18 cellular contexts compared by ENCODE assay signal in genomic region chr6:91822581-91822980, GRCh38.
DNase-seq lines count a peak whose midpoint lies in the region; ATAC-seq, FAIRE-seq and TF ChIP-seq lines count a peak whose summit lies in the region.
"Had no signal": no experiment of that assay in that cellular context is flagged by ENCODE, and none has a peak within 500 bp of the region (broad histone marks: within the 10 kb centered on the region; RNA-seq: fewer than 3 reads in every experiment).

No MANE protein-coding gene starts in this region.

- TF ChIP-seq CTCF in A673 (conservative IDR thresholded peaks at IDR 0.05; ENCODE audit: low read depth, low read length) (no peak), fibroblast of pulmonary artery (IDR thresholded peaks at IDR 0.05; ENCODE audit: low read length, missing control alignments) (no peak)

- POLR2A ChIA-PET in A673 (lab: Charles Lee; ENCODE audit: low non-redundant PET) = no interaction called here

- H3K36me3 ChIP-seq in A673 (ENCODE audit: insufficient read depth, low read length, poor library complexity, severe bottlenecking) = no peaks in the 10 kb centered on the region
- H3K36me3 ChIP-seq: BLaER1 had no signal

- DNase-seq in A673 (ENCODE audit: low spot score) = peak; percentile 7
- peak; percentile 16 for DNase-seq in NCI-H69 (lab: John Stamatoyannopoulos, UW)
- peak; percentile 1 for DNase-seq in fibroblast of pulmonary artery (ENCODE audit: low read depth)
- no peak for DNase-seq in cardiac septum (ENCODE audit: low spot score)
- DNase-seq in caudate nucleus (lab: John Stamatoyannopoulos, UW) = no peak
- DNase-seq: Calu3; CD4-positive, alpha-beta memory T cell; DMS79 treated with DMSO at 0.1 percent for 48 hours; GF-D8; H9; IMR-90 had no signal

- H3K9me3 ChIP-seq in A673 (ENCODE audit: low read depth, low read length, poor library complexity, severe bottlenecking) = no peaks in the 10 kb centered on the region
- H3K9me3 ChIP-seq: A549, BLaER1 had no signal

- intact Hi-C loops in A673 (cut with micrococcal nuclease; ENCODE audit: unreplicated experiment) (no loop called here), cardiac septum (cut with DNase I) (no loop called here)

- peak; percentile 32 for FAIRE-seq in A204.1 (lab: Jason Lieb, UNC)
- FAIRE-seq: A549, H1, K562 had no signal

- H3K4me3 ChIP-seq in A673 (ENCODE audit: low read depth, low read length, poor library complexity, severe bottlenecking) (no peak overlapping the region), fibroblast of pulmonary artery (replicated peaks; ENCODE audit: low read depth, low read length) (no peak overlapping the region)
- H3K4me3 ChIP-seq: A549, BLaER1, K562 had no signal

- H3K27ac ChIP-seq in A673 (ENCODE audit: low read depth, low read length, poor library complexity, severe bottlenecking) (no peak overlapping the region), caudate nucleus (ENCODE audit: low read depth, low read length) (no peak overlapping the region)
- H3K27ac ChIP-seq: A549, BLaER1 had no signal

- no peak for ATAC-seq in GM19324 (IDR thresholded peaks at IDR 0.05; ENCODE audit: low FRiP score, unreplicated experiment)
- no peak for ATAC-seq in HG03432 (IDR thresholded peaks at IDR 0.05; ENCODE audit: unreplicated experiment)
- ATAC-seq: A549, K562 had no signal

- BruUV-seq in A673 (replicated peaks; lab: Mats Ljungman, UMichigan) = no TSS peak

- no peaks in the 10 kb centered on the region for H3K27me3 ChIP-seq in A673 (replicated peaks; ENCODE audit: insufficient read depth, low read depth, low read length, poor library complexity)
- H3K27me3 ChIP-seq: BLaER1 had no signal

- no peaks in the 10 kb centered on the region for H3K4me1 ChIP-seq in A673 (ENCODE audit: insufficient read depth, low read length, poor library complexity, severe bottlenecking)
- H3K4me1 ChIP-seq: A549, BLaER1 had no signal

- CTCF ChIA-PET in A673 (lab: Charles Lee) = no interaction called here

Comparison
In these comparisons a context has a peak if more than half of its experiments do, and no peak if none do; other contexts are left out.
1. DNase-seq: peak in A673 (single experiment), NCI-H69 (single experiment) and fibroblast of pulmonary artery (single experiment); none in cardiac septum (single experiment) and caudate nucleus (0 of 61).